ENCODE assay signal across 22 cellular contexts in genomic region chr6:16718301-16718700, GRCh38. TPM values are rescaled to one million over a fixed set of nuclear protein-coding genes. Genes with fewer than 3 reads are reported as not detected.
DNase-seq lines count a peak whose midpoint lies in the region; ATAC-seq and TF ChIP-seq lines count a peak whose summit lies in the region.
"Had no signal": no experiment of that assay in that cellular context is flagged by ENCODE, and none has a peak within 500 bp of the region (broad histone marks: within the 10 kb centered on the region; RNA-seq: fewer than 3 reads in every experiment).

No MANE protein-coding gene starts in this region.

- no peak overlapping the region for H2AK9ac ChIP-seq in IMR-90 (replicated peaks; ENCODE audit: low read depth, low read length, poor library complexity)

- H3K36me3 ChIP-seq in IMR-90 (ENCODE audit: control insufficient read depth, insufficient read depth, low read length) (peaks cover 6% of the 10 kb centered on the region; the same call in 1 of the 2 replicates), mammary epithelial cell (ENCODE audit: insufficient read depth, low read length) (no peaks in the 10 kb centered on the region), mesenchymal stem cell (ENCODE audit: control insufficient read depth in 1 of 2, insufficient read depth in 2 of 2, low read depth in 1 of 2, low read length in 2 of 2) (peaks cover 6 to 10% of the 10 kb centered on the region in 2 experiments), spleen (no peaks in the 10 kb centered on the region)
- H3K36me3 ChIP-seq: lower lobe of right lung, tibial artery had no signal

- dilution Hi-C loops in IMR-90 (cut with HindIII; ENCODE audit: low sequenced_read_pairs, unreplicated experiment) (no loop called here), mammary epithelial cell (cut with HindIII; ENCODE audit: low sequenced_read_pairs) (no loop called here)

- H3K4ac ChIP-seq in IMR-90 (ENCODE audit: low read depth, low read length) = no peak overlapping the region
- H3K4ac ChIP-seq in mesenchymal stem cell (ENCODE audit: low read depth in 1 of 2, low read length in 2 of 2) = no peak overlapping the region

- peaks cover 7% of the 10 kb centered on the region; the same call in 1 of the 2 replicates for H4K20me1 ChIP-seq in IMR-90 (ENCODE audit: insufficient read depth, low read length)
- no peaks in the 10 kb centered on the region for H4K20me1 ChIP-seq in mammary epithelial cell (ENCODE audit: insufficient read depth, low read length)

- no peaks in the 10 kb centered on the region for H3K9me3 ChIP-seq in IMR-90 (ENCODE audit: control insufficient read depth, insufficient read depth, low read length)
- no peaks in the 10 kb centered on the region for H3K9me3 ChIP-seq in mammary epithelial cell (replicated peaks; ENCODE audit: insufficient read depth, low read length)
- H3K9me3 ChIP-seq in mesenchymal stem cell (ENCODE audit: control insufficient read depth, low read length) = no peaks in the 10 kb centered on the region
- no peaks in the 10 kb centered on the region for H3K9me3 ChIP-seq in spleen
- H3K9me3 ChIP-seq: lower lobe of right lung, tibial artery had no signal

- no peak overlapping the region for H3K18ac ChIP-seq in IMR-90 (ENCODE audit: low read depth, low read length)
- H3K18ac ChIP-seq in mesenchymal stem cell (ENCODE audit: low read depth in 1 of 2, low read length in 2 of 2) = no peak overlapping the region

- H3K79me1 ChIP-seq in IMR-90 (ENCODE audit: low read depth in 1 of 2, low read length in 2 of 2) = peaks cover 35 to 77% of the 10 kb centered on the region in 2 experiments
- peaks cover 40% of the 10 kb centered on the region for H3K79me1 ChIP-seq in mesenchymal stem cell (replicated peaks; ENCODE audit: low read length, poor library complexity, severe bottlenecking)

- no peaks in the 10 kb centered on the region for H3K27me3 ChIP-seq in IMR-90 (ENCODE audit: control insufficient read depth, insufficient read depth, low read length)
- no peaks in the 10 kb centered on the region for H3K27me3 ChIP-seq in mammary epithelial cell (ENCODE audit: insufficient read depth, low read length)
- H3K27me3 ChIP-seq in mesenchymal stem cell (ENCODE audit: control insufficient read depth in 1 of 2, insufficient read depth in 1 of 2, low read length in 2 of 2) = no peaks in the 10 kb centered on the region
- no peaks in the 10 kb centered on the region for H3K27me3 ChIP-seq in spleen (replicated peaks in 1 of 7)
- H3K27me3 ChIP-seq: tibial artery had no signal

- H2BK120ac ChIP-seq in IMR-90 (ENCODE audit: low read depth, low read length) (peak overlapping the region; percentile 40; the same call in 1 of the 2 replicates), mesenchymal stem cell (ENCODE audit: low read depth, low read length) (no peak overlapping the region)

- in situ Hi-C loops in IMR-90 (cut with MboI; ENCODE audit: low sequenced_read_pairs) (no loop called here), mammary epithelial cell (cut with MboI; ENCODE audit: low sequenced_read_pairs in 2 of 2) (no loop called here)

- no peak overlapping the region for H2BK5ac ChIP-seq in IMR-90 (ENCODE audit: low read depth, low read length, poor library complexity, severe bottlenecking)
- H2BK5ac ChIP-seq in mesenchymal stem cell (ENCODE audit: low read depth, low read length, poor library complexity, severe bottlenecking) = no peak overlapping the region

- no peak overlapping the region for H3K27ac ChIP-seq in IMR-90 (ENCODE audit: insufficient read depth, low read length)
- no peak overlapping the region for H3K27ac ChIP-seq in mammary epithelial cell (ENCODE audit: insufficient read depth, low read depth, low read length)
- H3K27ac ChIP-seq in mesenchymal stem cell (ENCODE audit: low read length, poor library complexity, severe bottlenecking) = no peak overlapping the region
- peak overlapping the region in 5 of 8 donors; percentile 30 to 46 (median 38) for H3K27ac ChIP-seq in spleen
- H3K27ac ChIP-seq: epithelial cell of prostate, KMS-11, lower lobe of right lung, SK-N-MC had no signal

- POLR2A ChIA-PET in IMR-90 (lab: Charles Lee; ENCODE audit: unreplicated experiment) = no interaction called here

- TF ChIP-seq CTCF in IMR-90 (conservative IDR thresholded peaks at IDR 0.05; ENCODE audit: low read depth, low read length) = no peak
- no peak for TF ChIP-seq CTCF in mammary epithelial cell (conservative IDR thresholded peaks at IDR 0.05 in 1 of 2, IDR thresholded peaks at IDR 0.05 in 1 of 2; ENCODE audit: extremely low read depth in 1 of 2, insufficient read depth in 1 of 2, low read depth in 1 of 2, low read length in 2 of 2)
- no peak for TF ChIP-seq CTCF in spleen (IDR thresholded peaks at IDR 0.05 in 8 of 11, conservative IDR thresholded peaks at IDR 0.05 in 3 of 11)

- no peak overlapping the region for H3K4me3 ChIP-seq in IMR-90 (ENCODE audit: insufficient read depth, low read depth, low read length)
- no peak overlapping the region for H3K4me3 ChIP-seq in mammary epithelial cell (replicated peaks in 1 of 3; ENCODE audit: insufficient read depth in 1 of 3, low read depth in 2 of 3, low read length in 3 of 3)
- no peak overlapping the region for H3K4me3 ChIP-seq in mesenchymal stem cell (ENCODE audit: insufficient read depth in 1 of 2, low read depth in 1 of 2, low read length in 2 of 2)
- no peak overlapping the region for H3K4me3 ChIP-seq in spleen
- H3K4me3 ChIP-seq: lower lobe of right lung, SK-N-MC had no signal

- peaks cover 4% of the 10 kb centered on the region for H3K79me2 ChIP-seq in mammary epithelial cell (ENCODE audit: insufficient read depth, low read length)

- no peak for TF ChIP-seq RAD21 in IMR-90 (IDR thresholded peaks at IDR 0.05; ENCODE audit: low read length)

- ATAC-seq in IMR-90 (ENCODE audit: low read depth) (no peak; the same call in none of the 2 replicates), GM18520 (IDR thresholded peaks at IDR 0.05; ENCODE audit: unreplicated experiment) (no peak)
- ATAC-seq: activated CD8-positive, alpha-beta T cell treated with anti-CD3 and anti-CD28 coated beads, Interleukin-2, amount 10 ng/mL, durations not matched to agents 7 days and 5 days; lower lobe of right lung had no signal

- H2AFZ ChIP-seq in IMR-90 (replicated peaks; ENCODE audit: low read length, poor library complexity) (no peak overlapping the region), mammary epithelial cell (ENCODE audit: low read depth, low read length) (no peak overlapping the region), mesenchymal stem cell (ENCODE audit: low read depth, low read length) (no peak overlapping the region)

- H3K9me1 ChIP-seq in IMR-90 (ENCODE audit: insufficient read depth, low read length) = peaks cover 15% of the 10 kb centered on the region

- no peak for TF ChIP-seq POLR2A in IMR-90 (IDR thresholded peaks at IDR 0.05; ENCODE audit: low read depth, low read length)
- TF ChIP-seq POLR2A in spleen (IDR thresholded peaks at IDR 0.05) = no peak

- no peak overlapping the region for H2BK12ac ChIP-seq in mesenchymal stem cell (ENCODE audit: low read length in 2 of 2)

- H4K5ac ChIP-seq in IMR-90 (ENCODE audit: low read depth, low read length) = no peak overlapping the region

- no peak overlapping the region for H2BK15ac ChIP-seq in IMR-90 (ENCODE audit: low read depth, low read length)
- no peak overlapping the region for H2BK15ac ChIP-seq in mesenchymal stem cell (ENCODE audit: low read depth, poor library complexity, severe bottlenecking)

- no peak overlapping the region for H4K8ac ChIP-seq in IMR-90 (ENCODE audit: low read depth in 2 of 2, low read length in 2 of 2)
- H4K8ac ChIP-seq in mesenchymal stem cell (ENCODE audit: low read length) = peak overlapping the region; percentile 7

- H2AK5ac ChIP-seq in IMR-90 (ENCODE audit: low read depth, low read length) (no peak overlapping the region), mesenchymal stem cell (ENCODE audit: low read length, severe bottlenecking) (no peak overlapping the region)

- no peak overlapping the region for H3K23ac ChIP-seq in IMR-90 (ENCODE audit: low read depth, low read length)
- no peak overlapping the region for H3K23ac ChIP-seq in mesenchymal stem cell (ENCODE audit: low read length in 2 of 2)

- H3K56ac ChIP-seq in IMR-90 (ENCODE audit: extremely low read depth, insufficient read depth, low read length) = no peak overlapping the region

- 0 out of 2 replicates have a peak overlapping the region, but pooled peaks have one; percentile 2 for H4K91ac ChIP-seq in IMR-90 (ENCODE audit: insufficient read depth, low read depth, low read length)
- no peak overlapping the region for H4K91ac ChIP-seq in mesenchymal stem cell (ENCODE audit: low read length)

- peak overlapping the region; percentile 29; the same call in 1 of the 2 replicates for H2BK20ac ChIP-seq in IMR-90 (ENCODE audit: low read depth, low read length)

- H3K4me1 ChIP-seq in IMR-90 (ENCODE audit: control insufficient read depth, insufficient read depth, low read length) (peaks cover 18% of the 10 kb centered on the region), mammary epithelial cell (ENCODE audit: insufficient read depth, low read length) (peaks cover 40% of the 10 kb centered on the region), mesenchymal stem cell (ENCODE audit: control insufficient read depth, insufficient read depth, low read depth, low read length) (peaks cover 8% of the 10 kb centered on the region), spleen (peaks cover 3 to 58% (median 30%) of the 10 kb centered on the region in 6 donors)

- H3K9ac ChIP-seq in IMR-90 (ENCODE audit: low read depth, low read length) (no peak overlapping the region), mammary epithelial cell (ENCODE audit: insufficient read depth, low read length) (no peak overlapping the region), mesenchymal stem cell (ENCODE audit: low read length) (no peak overlapping the region)
- H3K9ac ChIP-seq: KMS-11 had no signal

- H3K4me2 ChIP-seq in IMR-90 (ENCODE audit: low read depth, low read length) (peak overlapping the region; percentile 33; the same call in 1 of the 2 replicates), mammary epithelial cell (ENCODE audit: insufficient read depth, low read depth, low read length) (peak overlapping the region; percentile 17), mesenchymal stem cell (ENCODE audit: low read length, poor library complexity, severe bottlenecking) (no peak overlapping the region)
- H3K4me2 ChIP-seq: KMS-11 had no signal

- BruUV-seq in IMR-90 (replicated peaks; lab: Mats Ljungman, UMichigan) = no TSS peak
- no TSS peak for BruUV-seq in mammary epithelial cell (replicated peaks; lab: Mats Ljungman, UMichigan)

- DNase-seq in IMR-90 (no peak), mammary epithelial cell (no peak), mesenchymal stem cell (no peak), spleen (no peak), HK-2 (ENCODE audit: unreplicated experiment) (no peak)
- no peak for DNase-seq in activated CD8-positive, alpha-beta memory T cell treated with anti-CD3 and anti-CD28 coated beads, Interleukin-2, amount 50 U/mL, for 4 hours
- DNase-seq: activated CD4-positive, alpha-beta T cell treated with anti-CD3 and anti-CD28 coated beads for 1 hour; activated CD8-positive, alpha-beta T cell treated with anti-CD3 and anti-CD28 coated beads, Interleukin-2, amount 10 ng/mL, durations not matched to agents 7 days and 5 days; activated effector memory CD4-positive, alpha-beta T cell treated with anti-CD3 and anti-CD28 coated beads, Interleukin-2, amount 50 U/mL, for 16 hours; activated naive CD8-positive, alpha-beta T cell treated with anti-CD3 and anti-CD28 coated beads for 36 hours; HCEC 1CT; kidney glomerular epithelial cell; lower lobe of right lung; NCI-H1417 treated with DMSO at 0.1 percent for 48 hours; NCI-H2227 treated with DMSO at 0.1 percent for 48 hours; RPMI8226; T-helper 2 cell; tibial artery had no signal

- intact Hi-C loops in IMR-90 (cut with micrococcal nuclease) (no loop called here), mammary epithelial cell (cut with micrococcal nuclease) (no loop called here), spleen (cut with DNase I; ENCODE audit: low total_unique reads) (no loop called here)

- CTCF ChIA-PET in IMR-90 (lab: Yijun Ruan, JAX) (no interaction called here), mammary epithelial cell (lab: Charles Lee; ENCODE audit: low non-redundant PET) (no interaction called here)

- WGBS in IMR-90 (ENCODE audit: extremely low coverage in 2 of 2, insufficient read length in 1 of 2), 2 experiments = no CpG with 5 or more reads among the region's 3 CpGs
- 32% methylated on average over 3 of the region's 3 CpGs for WGBS in mammary epithelial cell (ENCODE audit: low coverage, missing lambda C conversion rate)
- WGBS in mesenchymal stem cell = 36% methylated on average over 1 of the region's 3 CpGs
- WGBS in spleen, 5 donors = 29 to 52% (median 42%) methylated on average over 3 of the region's 3 CpGs

- H3K14ac ChIP-seq in IMR-90 (replicated peaks; ENCODE audit: low read depth, low read length) (peak overlapping the region; percentile 18), mesenchymal stem cell (ENCODE audit: low read length in 2 of 2) (no peak overlapping the region)

RNA-seq across cellular contexts. Expression of gene ATXN1, which starts 43.0 kb away (rescaled TPM):
- total RNA-seq in IMR-90 (2012; rRNA removed) (11.1 and 13.9 TPM in 2 replicates), mammary epithelial cell (10 to 100 TPM; 18.5 to 34.3 TPM), spleen (100 to 1,000 TPM in 2 of 7 donors, 10 to 100 TPM in 5; 64.3 to 123 (median 80.5) TPM)
- polyA plus RNA-seq in IMR-90 (2012; rRNA removed) (7.3 and 9.7 TPM in 2 replicates), mammary epithelial cell (7.1 TPM), spleen (1 to 10 TPM; 3.5 to 9.4 (median 5.1) TPM)
- 3.4 and 8.9 TPM in 2 replicates for polyA plus RNA-seq in IMR-90 (2012; cell fraction: cytosol; rRNA removed)
- 20.5 and 29.3 TPM in 2 replicates for polyA plus RNA-seq in IMR-90 (2012; cell fraction: nucleus; rRNA removed; ENCODE audit: low replicate concordance)
- 11.3 TPM for polyA minus RNA-seq in mammary epithelial cell
- 16.8 TPM for polyA plus RNA-seq in mesenchymal stem cell (2013, experiment 1 of 2)
- polyA plus RNA-seq in mesenchymal stem cell (2013, experiment 2 of 2) = 16.0 TPM

Comparison
In these comparisons a context has a peak if more than half of its experiments do, and no peak if none do; other contexts are left out.
1. H3K27ac ChIP-seq: peak in spleen (5 of 8); none in IMR-90 (single experiment), mammary epithelial cell (single experiment) and mesenchymal stem cell (single experiment).